14 cellular contexts compared by ENCODE assay signal in the genomic region with DNA sequence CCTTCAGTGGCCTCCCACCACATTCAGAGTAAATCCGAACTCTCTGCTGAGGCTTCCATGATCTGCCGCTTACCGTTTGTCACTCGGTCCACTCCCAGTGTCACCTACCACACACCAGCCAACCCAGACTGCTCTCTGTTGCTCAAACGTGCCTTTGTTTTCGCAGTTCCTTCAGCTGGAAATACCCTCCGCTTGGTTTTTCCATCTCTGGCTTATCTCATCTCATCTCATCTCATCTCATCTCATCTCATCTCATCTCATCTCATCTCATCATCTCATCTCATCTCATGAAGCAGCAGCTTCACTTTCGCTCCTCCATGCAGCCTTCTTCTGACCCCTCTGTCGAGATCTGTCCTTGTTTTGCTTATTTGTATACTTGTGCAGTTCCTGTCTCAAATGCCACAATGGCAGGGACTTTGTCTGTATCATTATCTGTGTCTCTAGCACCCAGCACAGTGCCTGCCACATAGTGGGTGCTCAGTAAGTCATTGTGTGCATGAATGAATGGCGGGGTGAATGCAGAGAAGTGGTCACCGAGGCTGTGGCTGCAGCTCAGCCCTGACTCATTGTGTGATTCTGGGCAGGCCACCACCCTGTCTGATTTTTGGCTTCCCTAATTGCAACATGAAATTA. TPM values are rescaled to one million over a fixed set of nuclear protein-coding genes. Genes with fewer than 3 reads are reported as not detected.
DNase-seq lines count a peak whose midpoint lies in the region; ATAC-seq and TF ChIP-seq lines count a peak whose summit lies in the region.
"Had no signal": no experiment of that assay in that cellular context is flagged by ENCODE, and none has a peak within 500 bp of the region (broad histone marks: within the 10 kb centered on the region; RNA-seq: fewer than 3 reads in every experiment).

No MANE protein-coding gene starts in this region.

- POLR2A ChIA-PET in activated CD4-positive, alpha-beta T cell treated with anti-CD3 and anti-CD28 coated beads for 36 hours (lab: Charles Lee), result interaction anchor here (0.6 to 1.4 kb wide), 5 partner anchors 15 to 378 kb away, joined by 3 to 4 read pairs (median 3); partner anchors contain the start of gene CYLD

- H3K27me3 Mint-ChIP-seq in activated CD4-positive, alpha-beta T cell treated with anti-CD3 and anti-CD28 coated beads for 36 hours, result no peaks in the 10 kb centered on the region
- no peaks in the 10 kb centered on the region for H3K27me3 Mint-ChIP-seq in activated naive CD8-positive, alpha-beta T cell treated with anti-CD3 and anti-CD28 coated beads, Interleukin-2, amount 50 U/mL, for 24 hours

- H3K9me3 Mint-ChIP-seq in activated CD4-positive, alpha-beta T cell treated with anti-CD3 and anti-CD28 coated beads for 36 hours (ENCODE audit: low read depth), result no peaks in the 10 kb centered on the region
- no peaks in the 10 kb centered on the region for H3K9me3 Mint-ChIP-seq in activated naive CD8-positive, alpha-beta T cell treated with anti-CD3 and anti-CD28 coated beads, Interleukin-2, amount 50 U/mL, for 24 hours
- H3K9me3 Mint-ChIP-seq: H9, nephron progenitor cell had no signal

- no peaks in the 10 kb centered on the region for H3K27me3 ChIP-seq in OCI-LY3 (ENCODE audit: low read depth, low read length)
- H3K27me3 ChIP-seq: cardiac muscle cell had no signal

- peak overlapping the region; percentile 42 for H3K4me3 Mint-ChIP-seq in activated CD4-positive, alpha-beta T cell treated with anti-CD3 and anti-CD28 coated beads for 36 hours
- peak overlapping the region; percentile 43 for H3K4me3 Mint-ChIP-seq in activated naive CD8-positive, alpha-beta T cell treated with anti-CD3 and anti-CD28 coated beads, Interleukin-2, amount 50 U/mL, for 24 hours
- H3K4me3 Mint-ChIP-seq: H9, nephron progenitor cell had no signal

- CTCF ChIA-PET in activated CD4-positive, alpha-beta T cell treated with anti-CD3 and anti-CD28 coated beads for 36 hours (lab: Charles Lee), result interaction anchor here (0.5 to 2.8 kb wide), 8 partner anchors 12 to 330 kb away, joined by 3 to 14 read pairs (median 6); no protein-coding TSS in a partner anchor

- no peaks in the 10 kb centered on the region for H3K36me3 ChIP-seq in OCI-LY3 (replicated peaks; ENCODE audit: low read depth, low read length)
- H3K36me3 ChIP-seq: cardiac muscle cell had no signal

- H3K9ac ChIP-seq in OCI-LY3 (ENCODE audit: low read length), result peak overlapping the region; percentile 10; the same call in 1 of the 2 replicates

- no peaks in the 10 kb centered on the region for H3K36me3 Mint-ChIP-seq in activated CD4-positive, alpha-beta T cell treated with anti-CD3 and anti-CD28 coated beads for 36 hours (ENCODE audit: low read depth)
- no peaks in the 10 kb centered on the region for H3K36me3 Mint-ChIP-seq in activated naive CD8-positive, alpha-beta T cell treated with anti-CD3 and anti-CD28 coated beads, Interleukin-2, amount 50 U/mL, for 24 hours (ENCODE audit: low read depth)

- DNase-seq in activated CD4-positive, alpha-beta T cell treated with anti-CD3 and anti-CD28 coated beads for 36 hours, result peak; percentile 74
- no peak for DNase-seq in activated CD4-positive, alpha-beta T cell treated with anti-CD3 and anti-CD28 coated beads, Interleukin-2, amount 50 U/mL, for 1 hour
- peak; percentile 55 for DNase-seq in activated naive CD8-positive, alpha-beta T cell treated with anti-CD3 and anti-CD28 coated beads, Interleukin-2, amount 50 U/mL, for 24 hours
- peak; percentile 49 for DNase-seq in stimulated activated naive CD4-positive, alpha-beta T cell treated with Interleukin-2 at 50 U/mL for 16 hours (lab: John Stamatoyannopoulos, UW)
- DNase-seq in iPS-NIHi11 (ENCODE audit: low spot score), result no peak
- DNase-seq in UCSD-AML1 (lab: John Stamatoyannopoulos, UW; ENCODE audit: unreplicated experiment), result no peak
- no peak for DNase-seq in HuH-7 (ENCODE audit: low spot score)
- DNase-seq: GDM1, H9, NCI-H510A, nephron progenitor cell had no signal

- H3K9me3 ChIP-seq in OCI-LY3 (ENCODE audit: insufficient read depth, low read length), result no peaks in the 10 kb centered on the region

- peaks cover 59% of the 10 kb centered on the region for H3K4me1 Mint-ChIP-seq in activated CD4-positive, alpha-beta T cell treated with anti-CD3 and anti-CD28 coated beads for 36 hours
- peaks cover 67% of the 10 kb centered on the region for H3K4me1 Mint-ChIP-seq in activated naive CD8-positive, alpha-beta T cell treated with anti-CD3 and anti-CD28 coated beads, Interleukin-2, amount 50 U/mL, for 24 hours

- H3K4me3 ChIP-seq in OCI-LY3 (ENCODE audit: low read length), result no peak overlapping the region
- H3K4me3 ChIP-seq: cardiac muscle cell had no signal

- peak overlapping the region; percentile 40; the same call in 1 of the 2 replicates for H3K27ac ChIP-seq in OCI-LY3 (ENCODE audit: low read length)
- H3K27ac ChIP-seq: cardiac muscle cell had no signal

- H3K27ac Mint-ChIP-seq in activated CD4-positive, alpha-beta T cell treated with anti-CD3 and anti-CD28 coated beads for 36 hours, result peak overlapping the region; percentile 87
- peak overlapping the region; percentile 87 for H3K27ac Mint-ChIP-seq in activated naive CD8-positive, alpha-beta T cell treated with anti-CD3 and anti-CD28 coated beads, Interleukin-2, amount 50 U/mL, for 24 hours
- H3K27ac Mint-ChIP-seq: H9 had no signal

- peak; percentile 63 for ATAC-seq in activated CD4-positive, alpha-beta T cell treated with anti-CD3 and anti-CD28 coated beads for 36 hours
- ATAC-seq in activated naive CD8-positive, alpha-beta T cell treated with anti-CD3 and anti-CD28 coated beads, Interleukin-2, amount 50 U/mL, for 24 hours, result peak; percentile 49

- H2AFZ ChIP-seq in OCI-LY3 (ENCODE audit: low read depth, low read length), result peak overlapping the region; percentile 3; the same call in 1 of the 2 replicates

- H3K4me1 ChIP-seq in OCI-LY3 (ENCODE audit: low read length), result peaks cover 53% of the 10 kb centered on the region

- intact Hi-C loops in activated CD4-positive, alpha-beta T cell treated with anti-CD3 and anti-CD28 coated beads for 36 hours (cut with DNase I, micrococcal nuclease), result loop anchor here (1.0 to 5.0 kb wide), 7 partner anchors 8 to 618 kb away; partner anchors contain the start of genes HEATR3 (in 1 of the 2), NOD2 (in 1 of the 2) and TENT4B (in 1 of the 2)

- TF ChIP-seq CTCF in OCI-LY3 (IDR thresholded peaks at IDR 0.05; ENCODE audit: low read depth, low read length), result no peak

- no peaks in the 10 kb centered on the region for H4K20me1 ChIP-seq in OCI-LY3 (ENCODE audit: insufficient read depth, low read length)

- peak overlapping the region; percentile 75 for H3K4me2 ChIP-seq in OCI-LY3 (ENCODE audit: low read length)

- H3K79me2 ChIP-seq in OCI-LY3 (ENCODE audit: low read length), result no peaks in the 10 kb centered on the region

RNA-seq across cellular contexts. Expression of gene SNX20, which starts 3.8 kb away (rescaled TPM):
- total RNA-seq in activated CD4-positive, alpha-beta T cell treated with anti-CD3 and anti-CD28 coated beads for 36 hours, result 10 to 100 TPM; 43.3 to 48.9 TPM
- total RNA-seq: cardiac muscle cell, fibroblast of lung, H9 had no signal

RNA-seq across cellular contexts. Expression of gene NOD2, which starts 8.5 kb away (rescaled TPM):
- 1 to 10 TPM; 6.6 to 9.3 TPM for total RNA-seq in activated CD4-positive, alpha-beta T cell treated with anti-CD3 and anti-CD28 coated beads for 36 hours
- total RNA-seq: cardiac muscle cell had no signal

RNA-seq across cellular contexts. Expression of gene CYLD, which starts 56.9 kb away (rescaled TPM):
- total RNA-seq in activated CD4-positive, alpha-beta T cell treated with anti-CD3 and anti-CD28 coated beads for 36 hours, result 10 to 100 TPM; 72.4 to 92.8 TPM

Comparison
In these comparisons a context has a peak if more than half of its experiments do, and no peak if none do; other contexts are left out.
1. DNase-seq: peak in activated CD4-positive, alpha-beta T cell treated with anti-CD3 and anti-CD28 coated beads for 36 hours (single experiment), activated naive CD8-positive, alpha-beta T cell treated with anti-CD3 and anti-CD28 coated beads, Interleukin-2, amount 50 U/mL, for 24 hours (single experiment) and stimulated activated naive CD4-positive, alpha-beta T cell treated with Interleukin-2 at 50 U/mL for 16 hours (single experiment); none in activated CD4-positive, alpha-beta T cell treated with anti-CD3 and anti-CD28 coated beads, Interleukin-2, amount 50 U/mL, for 1 hour (single experiment), iPS-NIHi11 (single experiment), UCSD-AML1 (single experiment) and HuH-7 (single experiment).